ENCODE assay signal across 8 cellular contexts in the genomic region with DNA sequence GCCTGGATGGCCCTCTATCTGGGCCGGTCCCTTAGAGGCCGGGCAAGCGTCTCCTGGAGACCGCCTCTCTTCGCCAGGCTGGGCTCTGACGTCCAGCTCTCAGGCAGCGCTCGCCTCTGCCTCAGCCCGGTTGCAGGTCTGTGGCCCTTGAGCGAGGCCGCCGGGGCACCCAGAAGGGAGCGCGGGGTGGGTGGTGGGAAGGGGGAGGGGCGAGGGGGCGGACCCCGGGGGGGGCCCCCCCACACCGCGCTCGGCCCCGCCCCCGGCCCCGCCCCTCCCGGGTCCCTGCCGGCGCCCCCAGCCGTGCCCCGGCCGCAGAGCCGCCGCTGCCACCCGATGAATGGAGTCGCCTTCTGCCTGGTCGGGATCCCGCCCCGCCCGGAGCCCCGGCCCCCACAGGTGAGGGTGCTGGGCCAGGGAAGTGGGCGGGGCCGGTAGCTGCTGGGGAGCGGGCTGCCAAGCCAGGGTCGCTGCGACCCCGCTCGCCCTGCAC. TPM values are rescaled to one million over a fixed set of nuclear protein-coding genes. Genes with fewer than 3 reads are reported as not detected.
DNase-seq lines count a peak whose midpoint lies in the region; ATAC-seq, FAIRE-seq and TF ChIP-seq lines count a peak whose summit lies in the region.

A gene with protein sequence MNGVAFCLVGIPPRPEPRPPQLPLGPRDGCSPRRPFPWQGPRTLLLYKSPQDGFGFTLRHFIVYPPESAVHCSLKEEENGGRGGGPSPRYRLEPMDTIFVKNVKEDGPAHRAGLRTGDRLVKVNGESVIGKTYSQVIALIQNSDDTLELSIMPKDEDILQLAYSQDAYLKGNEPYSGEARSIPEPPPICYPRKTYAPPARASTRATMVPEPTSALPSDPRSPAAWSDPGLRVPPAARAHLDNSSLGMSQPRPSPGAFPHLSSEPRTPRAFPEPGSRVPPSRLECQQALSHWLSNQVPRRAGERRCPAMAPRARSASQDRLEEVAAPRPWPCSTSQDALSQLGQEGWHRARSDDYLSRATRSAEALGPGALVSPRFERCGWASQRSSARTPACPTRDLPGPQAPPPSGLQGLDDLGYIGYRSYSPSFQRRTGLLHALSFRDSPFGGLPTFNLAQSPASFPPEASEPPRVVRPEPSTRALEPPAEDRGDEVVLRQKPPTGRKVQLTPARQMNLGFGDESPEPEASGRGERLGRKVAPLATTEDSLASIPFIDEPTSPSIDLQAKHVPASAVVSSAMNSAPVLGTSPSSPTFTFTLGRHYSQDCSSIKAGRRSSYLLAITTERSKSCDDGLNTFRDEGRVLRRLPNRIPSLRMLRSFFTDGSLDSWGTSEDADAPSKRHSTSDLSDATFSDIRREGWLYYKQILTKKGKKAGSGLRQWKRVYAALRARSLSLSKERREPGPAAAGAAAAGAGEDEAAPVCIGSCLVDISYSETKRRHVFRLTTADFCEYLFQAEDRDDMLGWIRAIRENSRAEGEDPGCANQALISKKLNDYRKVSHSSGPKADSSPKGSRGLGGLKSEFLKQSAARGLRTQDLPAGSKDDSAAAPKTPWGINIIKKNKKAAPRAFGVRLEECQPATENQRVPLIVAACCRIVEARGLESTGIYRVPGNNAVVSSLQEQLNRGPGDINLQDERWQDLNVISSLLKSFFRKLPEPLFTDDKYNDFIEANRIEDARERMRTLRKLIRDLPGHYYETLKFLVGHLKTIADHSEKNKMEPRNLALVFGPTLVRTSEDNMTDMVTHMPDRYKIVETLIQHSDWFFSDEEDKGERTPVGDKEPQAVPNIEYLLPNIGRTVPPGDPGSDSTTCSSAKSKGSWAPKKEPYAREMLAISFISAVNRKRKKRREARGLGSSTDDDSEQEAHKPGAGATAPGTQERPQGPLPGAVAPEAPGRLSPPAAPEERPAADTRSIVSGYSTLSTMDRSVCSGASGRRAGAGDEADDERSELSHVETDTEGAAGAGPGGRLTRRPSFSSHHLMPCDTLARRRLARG (N-terminal part only) (plus strand): TSS at position 315 of the 493 bp plus-strand sequence. CDS start 22 bp downstream, at position 337.

- H3K27ac ChIP-seq in SK-N-MC (no peak within 1 kb of the TSS), cardiac muscle cell (peak within 1 kb of the TSS; percentile 34), vagina (peak within 1 kb of the TSS; percentile 92)

- intact Hi-C loops in vagina (cut with DNase I): loop anchor here (10.0 kb wide), 1 partner anchor 57 kb away; no protein-coding TSS in a partner anchor

- TF ChIP-seq POLR2A in vagina (IDR thresholded peaks at IDR 0.05): no peak

- no peaks in the 10 kb centered on the region for H3K36me3 ChIP-seq in SK-N-MC (ENCODE audit: insufficient read depth, low read length)
- no peaks in the 10 kb centered on the region for H3K36me3 ChIP-seq in cardiac muscle cell
- H3K36me3 ChIP-seq in vagina: no peaks in the 10 kb centered on the region

- peak within 1 kb of the TSS; percentile 70 for H3K9ac ChIP-seq in SK-N-MC (ENCODE audit: insufficient read length)

- H3K27me3 ChIP-seq in cardiac muscle cell (no peaks in the 10 kb centered on the region), vagina (no peaks in the 10 kb centered on the region)

- H3K9me3 ChIP-seq in SK-N-MC (ENCODE audit: low read depth, low read length): no peaks in the 10 kb centered on the region
- H3K9me3 ChIP-seq in cardiac muscle cell (ENCODE audit: low read depth): no peaks in the 10 kb centered on the region
- no peaks in the 10 kb centered on the region for H3K9me3 ChIP-seq in vagina

- no peak for TF ChIP-seq CTCF in cardiac muscle cell (IDR thresholded peaks at IDR 0.05; ENCODE audit: low read depth, low read length)
- no peak for TF ChIP-seq CTCF in vagina (IDR thresholded peaks at IDR 0.05)
- no peak for TF ChIP-seq CTCF in D721Med (IDR thresholded peaks at IDR 0.05; ENCODE audit: insufficient read depth, missing control alignments)

- no peak for FAIRE-seq in D721Med (lab: Jason Lieb, UNC)

- H3K4me3 ChIP-seq in SK-N-MC (peak within 1 kb of the TSS; percentile 79), cardiac muscle cell (peak within 1 kb of the TSS; percentile 43), vagina (peak within 1 kb of the TSS; percentile 77 to 97)

- peak; percentile 37 for ATAC-seq in GM18909 (IDR thresholded peaks at IDR 0.05; ENCODE audit: poor library complexity, unreplicated experiment)

- DNase-seq in SK-N-MC (ENCODE audit: low read depth, low spot score) (no peak), amygdala (lab: John Stamatoyannopoulos, UW) (peak in 52 of 56 donors; percentile 33 to 90 (median 68)), cardiac muscle cell (ENCODE audit: low read depth in 1 of 2, low spot score in 1 of 2) (peak; percentile 73 to 79), occipital lobe (lab: John Stamatoyannopoulos, UW) (peak; percentile 53), vagina (ENCODE audit: extremely low spot score in 2 of 2) (no peak), D721Med (ENCODE audit: insufficient read length, low spot score) (no peak), NCI-H446 treated with DMSO at 0.1 percent for 48 hours (lab: John Stamatoyannopoulos, UW) (no peak)

- H3K4me1 ChIP-seq in cardiac muscle cell (ENCODE audit: low read depth): peaks cover 11% of the 10 kb centered on the region
- peaks cover 59% of the 10 kb centered on the region for H3K4me1 ChIP-seq in vagina

RNA-seq across cellular contexts. Expression of the gene that starts here (rescaled TPM):
- 9.0 and 13.2 TPM in 2 replicates for total RNA-seq in cardiac muscle cell
- polyA plus RNA-seq in cardiac muscle cell: 6.8 and 7.6 TPM in 2 replicates
- 42.9 TPM for total RNA-seq in occipital lobe
- 70.2 TPM for total RNA-seq in vagina

Comparison
In these comparisons a context has a peak if more than half of its experiments do, and no peak if none do; other contexts are left out.
1. DNase-seq: peak in amygdala (52 of 56), cardiac muscle cell (2 of 2) and occipital lobe (single experiment); none in SK-N-MC (single experiment), vagina (0 of 2), D721Med (single experiment) and NCI-H446 treated with DMSO at 0.1 percent for 48 hours (single experiment).
2. Peak in every context shown above with its lines, with median percentiles within 50 percentile points of each other: H3K4me3 ChIP-seq.